Comparison of ENCODE assay signal across 9 cellular contexts in genomic region chr11:80943226-80943625, GRCh38.
"Had no signal": no experiment of that assay in that cellular context is flagged by ENCODE, and none has a peak within 500 bp of the region (broad histone marks: within the 10 kb centered on the region; RNA-seq: fewer than 3 reads in every experiment).

No MANE protein-coding gene starts in this region.

- H3K27ac Mint-ChIP-seq: IgD-negative memory B cell had no signal

- H3K4me1 Mint-ChIP-seq: IgD-negative memory B cell had no signal

- DNase-seq: IMR-90, KBM-7, KG1 had no signal

- H3K4me2 ChIP-seq: KMS-11 had no signal

- FAIRE-seq: HepG2, HTR-8/SVneo, K562 had no signal

- H3K9me3 Mint-ChIP-seq: IgD-negative memory B cell had no signal

- H3K4me3 ChIP-seq: K562 had no signal

- H3K27ac ChIP-seq: HL-60, KMS-11 had no signal

- H3K4me3 Mint-ChIP-seq: IgD-negative memory B cell had no signal

- H3K36me3 Mint-ChIP-seq: IgD-negative memory B cell had no signal

- H3K9ac ChIP-seq: KMS-11 had no signal

- ATAC-seq: HepG2, K562 had no signal
